Comparison of ENCODE assay signal across 32 cellular contexts in the genomic region with DNA sequence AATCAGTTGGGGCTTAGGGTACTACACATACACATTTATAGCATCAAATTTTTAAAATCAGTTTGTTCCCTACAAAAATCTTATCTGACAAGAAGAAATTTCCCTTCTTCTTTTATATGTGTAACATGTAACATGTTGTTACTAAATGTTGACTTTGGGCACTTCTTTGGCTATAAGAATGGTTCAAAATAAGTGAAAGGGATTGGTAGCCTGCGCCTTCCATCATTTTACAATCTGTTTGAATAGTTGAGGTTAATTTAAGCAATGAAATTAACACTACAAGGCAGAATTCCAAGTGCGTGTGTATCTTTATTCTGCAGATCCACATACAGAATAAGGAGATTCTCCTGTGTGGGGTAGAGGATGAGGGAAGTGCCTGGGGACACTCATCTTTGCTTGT.
"Had no signal": no experiment of that assay in that cellular context is flagged by ENCODE, and none has a peak within 500 bp of the region (broad histone marks: within the 10 kb centered on the region; RNA-seq: fewer than 3 reads in every experiment).

No MANE protein-coding gene starts in this region.

- H3K4me3 ChIP-seq: MG63 had no signal

- DNase-seq: Karpas-422, Kasumi-1, MG63, MM.1S, MV-4-11, NCI-H1048, NCI-H1092, NCI-H1092 treated with DMSO at 0.1 percent for 48 hours, NCI-H1105, NCI-H1417 treated with DMSO at 0.1 percent for 48 hours, NCI-H1436, NCI-H1436 treated with DMSO at 0.1 percent for 48 hours, NCI-H146, NCI-H1694, NCI-H1694 treated with DMSO at 0.1 percent for 48 hours, NCI-H187, NCI-H187 treated with DMSO at 0.1 percent for 48 hours, NCI-H1930, NCI-H2029, NCI-H2029 treated with DMSO at 0.1 percent for 48 hours, NCI-H2081 treated with DMSO at 0.1 percent for 48 hours, NCI-H2107, NCI-H2171, NCI-H2171 treated with DMSO at 0.1 percent for 48 hours, NCI-H2227 treated with DMSO at 0.1 percent for 48 hours, NCI-H226, NCI-H446, NCI-H446 treated with DMSO at 0.1 percent for 48 hours, NCI-H510A, NCI-H510A treated with DMSO at 0.1 percent for 48 hours, NCI-H524, NCI-H524 treated with DMSO at 0.1 percent for 48 hours had no signal
